Comparison of ENCODE assay signal across 1 cellular context in the genomic region with DNA sequence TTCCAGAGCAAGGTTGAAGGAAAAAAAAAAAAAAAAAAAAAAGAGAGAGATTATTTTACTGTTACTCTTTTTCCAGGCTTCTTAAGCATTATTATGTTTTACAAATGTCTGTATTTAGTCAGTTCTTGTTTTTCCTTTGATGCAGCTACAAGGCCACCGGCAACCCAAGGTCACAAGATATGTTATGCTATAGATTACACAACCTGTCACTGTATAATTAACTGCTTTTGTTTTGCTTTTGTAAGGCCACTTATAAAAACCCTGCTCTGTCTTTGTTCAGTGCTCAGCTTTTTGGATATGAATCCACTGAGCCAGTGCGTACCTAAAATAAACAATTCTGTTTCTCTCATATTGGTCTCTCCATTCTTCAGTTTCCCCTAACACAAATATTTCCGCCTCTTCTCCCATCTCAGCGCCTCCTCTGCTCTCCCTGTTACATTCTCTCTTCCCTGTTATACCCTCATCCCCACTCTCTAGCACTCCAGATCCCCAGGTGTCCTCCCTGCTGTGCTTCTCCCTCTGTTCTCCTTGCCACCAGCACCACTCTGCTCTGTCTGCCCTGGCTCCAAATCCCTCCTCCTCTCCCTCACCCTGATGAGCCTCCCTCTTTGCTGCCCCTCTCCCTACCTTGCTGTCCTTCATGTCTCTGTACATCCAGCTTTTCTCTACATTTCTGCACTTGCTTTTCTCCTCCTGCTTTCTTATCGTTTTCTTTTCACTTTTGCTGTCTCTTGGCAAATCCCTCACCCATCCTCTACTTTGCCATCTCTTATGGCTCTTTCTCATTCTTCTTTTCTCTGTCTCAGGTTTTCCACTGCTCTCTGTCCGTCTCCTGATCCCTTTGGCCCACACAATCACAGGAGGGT.
TF ChIP-seq lines count a peak whose summit lies in the region.
"Not testable (repeated sequence)": the region's sequence is repeated elsewhere in the genome, so short reads cannot be mapped to it uniquely, and the experiment has no call there.

No MANE protein-coding gene starts in this region.

TF ChIP-seq in HepG2, 621 proteins besides CTCF, POLR2A, EP300 and RAD21:
- TF ChIP-seq GATAD2A (CRISPR knock-in tag; IDR thresholded peaks at IDR 0.05) (peak; percentile 45; the same call in 1 of the 2 replicates), NCOA2 (CRISPR knock-in tag; IDR thresholded peaks at IDR 0.05) (peak; percentile 52; the same call in 1 of the 2 replicates), FOXP1 (CRISPR knock-in tag; IDR thresholded peaks at IDR 0.05) (peak; percentile 40; the same call in 1 of the 2 replicates), SAP130 (CRISPR knock-in tag; IDR thresholded peaks at IDR 0.05; ENCODE audit: low read depth) (peak; percentile 62), CEBPB (IDR thresholded peaks at IDR 0.05; ENCODE audit: borderline replicate concordance, low read depth, low read length) (peak; percentile 37; the same call in 1 of the 2 replicates), TCF7 (IDR thresholded peaks at IDR 0.05; ENCODE audit: low read depth) (peak; percentile 54; the same call in 1 of the 2 replicates), ZNF263 (CRISPR knock-in tag; IDR thresholded peaks at IDR 0.05) (peak; percentile 75), CEBPG (CRISPR knock-in tag; IDR thresholded peaks at IDR 0.05) (peak; percentile 53; the same call in 1 of the 2 replicates), MED1 (CRISPR knock-in tag; IDR thresholded peaks at IDR 0.05) (0 out of 2 replicates have a peak, but pooled peaks have one; percentile 28), ZBTB20 (CRISPR knock-in tag; IDR thresholded peaks at IDR 0.05; ENCODE audit: borderline replicate concordance, low read depth) (peak; percentile 49; the same call in 1 of the 2 replicates), HOXA5 (CRISPR knock-in tag; IDR thresholded peaks at IDR 0.05) (0 out of 2 replicates have a peak, but pooled peaks have one; percentile 23), SOX6 (CRISPR knock-in tag; IDR thresholded peaks at IDR 0.05) (peak; percentile 84), NR2F6 (CRISPR knock-in tag; IDR thresholded peaks at IDR 0.05) (0 out of 2 replicates have a peak, but pooled peaks have one; percentile 14), SOX5 (CRISPR knock-in tag; IDR thresholded peaks at IDR 0.05; ENCODE audit: borderline replicate concordance) (peak; percentile 84; the same call in 1 of the 2 replicates), RARA (CRISPR knock-in tag; IDR thresholded peaks at IDR 0.05) (peak; percentile 56), SOX13 (IDR thresholded peaks at IDR 0.05) (0 out of 2 replicates have a peak, but pooled peaks have one; percentile 19), SOX13 (CRISPR knock-in tag; conservative IDR thresholded peaks at IDR 0.05 in 1 of 2, IDR thresholded peaks at IDR 0.05 in 1 of 2) (peak in 1 of 2 experiments; percentile 91; a peak in 2 of 4 replicates)
- TF ChIP-seq FOXP1, SOX6, NR2F6 (IDR thresholded peaks at IDR 0.05): not testable (repeated sequence)
- TF ChIP-seq, protein P1, sequence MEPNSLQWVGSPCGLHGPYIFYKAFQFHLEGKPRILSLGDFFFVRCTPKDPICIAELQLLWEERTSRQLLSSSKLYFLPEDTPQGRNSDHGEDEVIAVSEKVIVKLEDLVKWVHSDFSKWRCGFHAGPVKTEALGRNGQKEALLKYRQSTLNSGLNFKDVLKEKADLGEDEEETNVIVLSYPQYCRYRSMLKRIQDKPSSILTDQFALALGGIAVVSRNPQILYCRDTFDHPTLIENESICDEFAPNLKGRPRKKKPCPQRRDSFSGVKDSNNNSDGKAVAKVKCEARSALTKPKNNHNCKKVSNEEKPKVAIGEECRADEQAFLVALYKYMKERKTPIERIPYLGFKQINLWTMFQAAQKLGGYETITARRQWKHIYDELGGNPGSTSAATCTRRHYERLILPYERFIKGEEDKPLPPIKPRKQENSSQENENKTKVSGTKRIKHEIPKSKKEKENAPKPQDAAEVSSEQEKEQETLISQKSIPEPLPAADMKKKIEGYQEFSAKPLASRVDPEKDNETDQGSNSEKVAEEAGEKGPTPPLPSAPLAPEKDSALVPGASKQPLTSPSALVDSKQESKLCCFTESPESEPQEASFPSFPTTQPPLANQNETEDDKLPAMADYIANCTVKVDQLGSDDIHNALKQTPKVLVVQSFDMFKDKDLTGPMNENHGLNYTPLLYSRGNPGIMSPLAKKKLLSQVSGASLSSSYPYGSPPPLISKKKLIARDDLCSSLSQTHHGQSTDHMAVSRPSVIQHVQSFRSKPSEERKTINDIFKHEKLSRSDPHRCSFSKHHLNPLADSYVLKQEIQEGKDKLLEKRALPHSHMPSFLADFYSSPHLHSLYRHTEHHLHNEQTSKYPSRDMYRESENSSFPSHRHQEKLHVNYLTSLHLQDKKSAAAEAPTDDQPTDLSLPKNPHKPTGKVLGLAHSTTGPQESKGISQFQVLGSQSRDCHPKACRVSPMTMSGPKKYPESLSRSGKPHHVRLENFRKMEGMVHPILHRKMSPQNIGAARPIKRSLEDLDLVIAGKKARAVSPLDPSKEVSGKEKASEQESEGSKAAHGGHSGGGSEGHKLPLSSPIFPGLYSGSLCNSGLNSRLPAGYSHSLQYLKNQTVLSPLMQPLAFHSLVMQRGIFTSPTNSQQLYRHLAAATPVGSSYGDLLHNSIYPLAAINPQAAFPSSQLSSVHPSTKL (CRISPR knock-in tag; IDR thresholded peaks at IDR 0.05): peak; percentile 51; the same call in 1 of the 2 replicates
- TF ChIP-seq, protein P2, sequence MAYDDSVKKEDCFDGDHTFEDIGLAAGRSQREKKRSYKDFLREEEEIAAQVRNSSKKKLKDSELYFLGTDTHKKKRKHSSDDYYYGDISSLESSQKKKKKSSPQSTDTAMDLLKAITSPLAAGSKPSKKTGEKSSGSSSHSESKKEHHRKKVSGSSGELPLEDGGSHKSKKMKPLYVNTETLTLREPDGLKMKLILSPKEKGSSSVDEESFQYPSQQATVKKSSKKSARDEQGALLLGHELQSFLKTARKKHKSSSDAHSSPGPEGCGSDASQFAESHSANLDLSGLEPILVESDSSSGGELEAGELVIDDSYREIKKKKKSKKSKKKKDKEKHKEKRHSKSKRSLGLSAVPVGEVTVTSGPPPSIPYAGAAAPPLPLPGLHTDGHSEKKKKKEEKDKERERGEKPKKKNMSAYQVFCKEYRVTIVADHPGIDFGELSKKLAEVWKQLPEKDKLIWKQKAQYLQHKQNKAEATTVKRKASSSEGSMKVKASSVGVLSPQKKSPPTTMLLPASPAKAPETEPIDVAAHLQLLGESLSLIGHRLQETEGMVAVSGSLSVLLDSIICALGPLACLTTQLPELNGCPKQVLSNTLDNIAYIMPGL (CRISPR knock-in tag; IDR thresholded peaks at IDR 0.05; ENCODE audit: borderline replicate concordance in 1 of 2, low read depth in 1 of 2): 0 out of 4 replicates have a peak, but pooled peaks of 1 of the 2 experiments have one; percentile 3
- TF ChIP-seq, protein P3, sequence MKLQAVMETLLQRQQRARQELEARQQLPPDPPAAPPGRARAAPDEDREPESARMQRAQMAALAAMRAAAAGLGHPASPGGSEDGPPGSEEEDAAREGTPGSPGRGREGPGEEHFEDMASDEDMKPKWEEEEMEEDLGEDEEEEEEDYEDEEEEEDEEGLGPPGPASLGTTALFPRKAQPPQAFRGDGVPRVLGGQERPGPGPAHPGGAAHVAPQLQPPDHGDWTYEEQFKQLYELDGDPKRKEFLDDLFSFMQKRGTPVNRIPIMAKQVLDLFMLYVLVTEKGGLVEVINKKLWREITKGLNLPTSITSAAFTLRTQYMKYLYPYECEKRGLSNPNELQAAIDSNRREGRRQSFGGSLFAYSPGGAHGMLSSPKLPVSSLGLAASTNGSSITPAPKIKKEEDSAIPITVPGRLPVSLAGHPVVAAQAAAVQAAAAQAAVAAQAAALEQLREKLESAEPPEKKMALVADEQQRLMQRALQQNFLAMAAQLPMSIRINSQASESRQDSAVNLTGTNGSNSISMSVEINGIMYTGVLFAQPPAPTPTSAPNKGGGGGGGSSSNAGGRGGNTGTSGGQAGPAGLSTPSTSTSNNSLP (IDR thresholded peaks at IDR 0.05; ENCODE audit: low read depth, low read length): 0 out of 2 replicates have a peak, but pooled peaks have one; percentile 19
